Comparison of ENCODE assay signal across 16 cellular contexts in genomic region chr10:8962249-8962648, GRCh38.
DNase-seq lines count a peak whose midpoint lies in the region; ATAC-seq, FAIRE-seq and TF ChIP-seq lines count a peak whose summit lies in the region.
"Had no signal": no experiment of that assay in that cellular context is flagged by ENCODE, and none has a peak within 500 bp of the region (broad histone marks: within the 10 kb centered on the region; RNA-seq: fewer than 3 reads in every experiment).

No MANE protein-coding gene starts in this region.

- H3K36me3 ChIP-seq in bronchial epithelial cell (ENCODE audit: control insufficient read depth, insufficient read depth, low read length) (no peaks in the 10 kb centered on the region), trophoblast cell (ENCODE audit: control insufficient read depth in 1 of 2, insufficient read depth in 2 of 2, low read length in 2 of 2) (no peaks in the 10 kb centered on the region)

- no peak overlapping the region for H2BK5ac ChIP-seq in trophoblast cell (ENCODE audit: low read depth, low read length, poor library complexity)

- H3K9me3 Mint-ChIP-seq in activated T-helper 2 cell treated with anti-CD3 and anti-CD28 coated beads, Interferon-gamma antibody, Interleukin-2, Interleukin-4, amounts not matched to agents 10 μg/mL and 5 μg/mL and 100 μg/mL, durations not matched to agents 14 hours and 24 hours and 36 hours = peaks cover 18% of the 10 kb centered on the region
- H3K9me3 Mint-ChIP-seq: CD4-positive, alpha-beta T cell had no signal

- no peak overlapping the region for H4K8ac ChIP-seq in trophoblast cell (ENCODE audit: low read depth, low read length)

- in situ Hi-C loops in G401 (cut with HindIII; ENCODE audit: low sequenced_read_pairs) = no loop called here

- H3K4me3 ChIP-seq in bronchial epithelial cell (ENCODE audit: low read depth, low read length) = no peak overlapping the region
- no peak overlapping the region for H3K4me3 ChIP-seq in trophoblast cell (ENCODE audit: low read depth, low read length)
- H3K4me3 ChIP-seq: GM12878 had no signal

- H3K27me3 ChIP-seq in bronchial epithelial cell (ENCODE audit: control insufficient read depth, insufficient read depth, low read length) (no peaks in the 10 kb centered on the region), foreskin keratinocyte (no peaks in the 10 kb centered on the region), trophoblast cell (ENCODE audit: insufficient read depth, low read length) (no peaks in the 10 kb centered on the region)

- no peak overlapping the region for H3K9ac ChIP-seq in trophoblast cell (ENCODE audit: low read length)

- CTCF ChIA-PET in RWPE1 (lab: Yijun Ruan, JAX) = interaction anchor here (1.0 to 1.1 kb wide), 2 partner anchors 11 to 247 kb away, joined by 3 to 5 read pairs; no protein-coding TSS in a partner anchor

- TF ChIP-seq CTCF in RWPE1 (conservative IDR thresholded peaks at IDR 0.05; ENCODE audit: low read depth) (no peak), bronchial epithelial cell (IDR thresholded peaks at IDR 0.05; ENCODE audit: insufficient read depth, low read length, severe bottlenecking) (no peak), foreskin keratinocyte (conservative IDR thresholded peaks at IDR 0.05) (no peak)

- no peak overlapping the region for H4K91ac ChIP-seq in trophoblast cell (ENCODE audit: low read depth, low read length)

- H3K79me2 ChIP-seq in trophoblast cell (ENCODE audit: control insufficient read depth, insufficient read depth, low read length, poor library complexity) = no peaks in the 10 kb centered on the region

- no peak overlapping the region for H2BK120ac ChIP-seq in trophoblast cell (ENCODE audit: insufficient read depth, low read length, poor library complexity)

- no peak overlapping the region for H3K4me2 ChIP-seq in trophoblast cell (ENCODE audit: low read length)

- H3K14ac ChIP-seq in trophoblast cell (ENCODE audit: low read length) = no peak overlapping the region

- no peaks in the 10 kb centered on the region for H3K9me3 ChIP-seq in trophoblast cell (ENCODE audit: insufficient read depth, low read depth, low read length)

- peaks cover 15% of the 10 kb centered on the region for H3K4me1 Mint-ChIP-seq in activated T-helper 2 cell treated with anti-CD3 and anti-CD28 coated beads, Interferon-gamma antibody, Interleukin-2, Interleukin-4, amounts not matched to agents 10 μg/mL and 5 μg/mL and 100 μg/mL, durations not matched to agents 14 hours and 24 hours and 36 hours (ENCODE audit: low read depth)
- H3K4me1 Mint-ChIP-seq: B cell, IgD-negative memory B cell had no signal

- H3K18ac ChIP-seq in trophoblast cell (ENCODE audit: low read length) = no peak overlapping the region

- H3K23ac ChIP-seq in trophoblast cell (ENCODE audit: low read length) = no peak overlapping the region

- DNase-seq in RWPE1 (ENCODE audit: low spot score) (peak; percentile 20), bronchial epithelial cell (ENCODE audit: low read depth) (peak; percentile 74), foreskin keratinocyte (peak; percentile 79 to 89), trophoblast cell (peak; percentile 46 to 78), G401 (ENCODE audit: low spot score) (no peak), NCI-H510A (lab: John Stamatoyannopoulos, UW) (no peak)
- DNase-seq in activated T-helper 2 cell treated with anti-CD3 and anti-CD28 coated beads, Interferon-gamma antibody, Interleukin-2, Interleukin-4, amounts not matched to agents 10 μg/mL and 5 μg/mL and 100 μg/mL, durations not matched to agents 14 hours and 24 hours and 36 hours (ENCODE audit: low spot score) = no peak
- DNase-seq: C1 segment of cervical spinal cord; Calu3; CD4-positive, alpha-beta T cell; DMS 273 treated with DMSO at 0.1 percent for 48 hours had no signal

- POLR2A ChIA-PET in RWPE1 (lab: Yijun Ruan, JAX; ENCODE audit: low non-redundant PET) = no interaction called here

- H2BK12ac ChIP-seq in trophoblast cell (ENCODE audit: low read length) = no peak overlapping the region

- H2AK5ac ChIP-seq in trophoblast cell (ENCODE audit: low read length) = no peak overlapping the region

- no peak overlapping the region for H3K4ac ChIP-seq in trophoblast cell (ENCODE audit: low read depth, low read length)

- H2AFZ ChIP-seq in trophoblast cell (ENCODE audit: insufficient read depth, low read length, poor library complexity) = no peak overlapping the region

- H3K36me3 Mint-ChIP-seq in activated T-helper 2 cell treated with anti-CD3 and anti-CD28 coated beads, Interferon-gamma antibody, Interleukin-2, Interleukin-4, amounts not matched to agents 10 μg/mL and 5 μg/mL and 100 μg/mL, durations not matched to agents 14 hours and 24 hours and 36 hours (ENCODE audit: low read depth) = peaks cover 22% of the 10 kb centered on the region

- no peak overlapping the region for H3K4me3 Mint-ChIP-seq in activated T-helper 2 cell treated with anti-CD3 and anti-CD28 coated beads, Interferon-gamma antibody, Interleukin-2, Interleukin-4, amounts not matched to agents 10 μg/mL and 5 μg/mL and 100 μg/mL, durations not matched to agents 14 hours and 24 hours and 36 hours (ENCODE audit: low read depth)
- H3K4me3 Mint-ChIP-seq: B cell; CD4-positive, alpha-beta T cell; IgD-negative memory B cell had no signal

- FAIRE-seq in bronchial epithelial cell (lab: Jason Lieb, UNC) = no peak
- FAIRE-seq: A204.1, GM12878 had no signal

- H3K79me1 ChIP-seq in trophoblast cell (ENCODE audit: low read length) = no peaks in the 10 kb centered on the region

- H3K27ac ChIP-seq in RWPE1 (no peak overlapping the region), foreskin keratinocyte (no peak overlapping the region), trophoblast cell (ENCODE audit: low read depth, low read length) (no peak overlapping the region)

- H3K4me1 ChIP-seq in foreskin keratinocyte (peaks cover 21% of the 10 kb centered on the region), trophoblast cell (ENCODE audit: control insufficient read depth in 1 of 2, insufficient read depth in 2 of 2, low read length in 2 of 2) (no peaks in the 10 kb centered on the region)

- no peaks in the 10 kb centered on the region for H3K27me3 Mint-ChIP-seq in activated T-helper 2 cell treated with anti-CD3 and anti-CD28 coated beads, Interferon-gamma antibody, Interleukin-2, Interleukin-4, amounts not matched to agents 10 μg/mL and 5 μg/mL and 100 μg/mL, durations not matched to agents 14 hours and 24 hours and 36 hours (ENCODE audit: low read depth)
- H3K27me3 Mint-ChIP-seq: B cell; CD4-positive, alpha-beta T cell; IgD-negative memory B cell had no signal

- no peak overlapping the region for H4K12ac ChIP-seq in trophoblast cell (ENCODE audit: low read depth, low read length)

- ATAC-seq in foreskin keratinocyte = peak; percentile 99
- ATAC-seq: GM12878, HCT116 had no signal

- H3K27ac Mint-ChIP-seq in activated T-helper 2 cell treated with anti-CD3 and anti-CD28 coated beads, Interferon-gamma antibody, Interleukin-2, Interleukin-4, amounts not matched to agents 10 μg/mL and 5 μg/mL and 100 μg/mL, durations not matched to agents 14 hours and 24 hours and 36 hours = no peak overlapping the region
- H3K27ac Mint-ChIP-seq: B cell; CD4-positive, alpha-beta T cell; IgD-negative memory B cell had no signal

- intact Hi-C loops in activated T-helper 2 cell treated with anti-CD3 and anti-CD28 coated beads, Interferon-gamma antibody, Interleukin-2, Interleukin-4, amounts not matched to agents 10 μg/mL and 5 μg/mL and 100 μg/mL, durations not matched to agents 14 hours and 24 hours and 36 hours (cut with micrococcal nuclease) = no loop called here

Comparison
In these comparisons a context has a peak if more than half of its experiments do, and no peak if none do; other contexts are left out.
1. DNase-seq: peak in RWPE1 (single experiment), bronchial epithelial cell (single experiment), foreskin keratinocyte (2 of 2) and trophoblast cell (2 of 2); none in G401 (single experiment), NCI-H510A (single experiment) and activated T-helper 2 cell treated with anti-CD3 and anti-CD28 coated beads, Interferon-gamma antibody, Interleukin-2, Interleukin-4, amounts not matched to agents 10 μg/mL and 5 μg/mL and 100 μg/mL, durations not matched to agents 14 hours and 24 hours and 36 hours (single experiment).